ENCODE assay signal across 9 cellular contexts in the genomic region with DNA sequence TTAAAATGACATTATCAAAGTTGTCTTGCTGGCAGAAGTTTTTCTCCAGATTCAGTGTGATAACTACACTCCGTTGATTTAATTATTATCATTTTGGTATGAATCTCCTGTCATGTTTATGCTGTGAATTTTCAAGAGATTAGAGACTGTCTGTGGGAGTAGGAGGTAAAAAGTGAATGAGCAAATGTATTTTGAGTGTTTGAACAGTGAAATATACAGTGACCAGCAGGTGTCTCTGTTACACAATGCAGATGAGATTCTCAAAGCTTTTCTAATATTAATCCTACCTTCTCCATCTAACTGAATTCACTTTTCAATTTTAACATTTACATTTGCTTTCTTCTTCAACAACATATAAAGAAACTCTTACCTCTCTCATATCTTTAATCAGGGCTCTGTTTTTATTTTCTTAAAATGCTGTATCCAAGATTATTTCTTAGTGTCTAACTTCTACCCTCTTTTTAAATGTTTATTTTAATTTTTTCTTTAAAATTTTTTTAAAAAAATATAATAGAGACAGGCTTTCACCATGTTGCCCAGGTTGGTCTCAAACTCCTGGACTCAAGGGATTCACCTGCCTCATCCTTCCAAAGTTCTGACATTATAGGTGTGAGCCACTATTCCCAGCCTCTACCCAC. TPM values are rescaled to one million over a fixed set of nuclear protein-coding genes. Genes with fewer than 3 reads are reported as not detected.
DNase-seq lines count a peak whose midpoint lies in the region; ATAC-seq, FAIRE-seq and TF ChIP-seq lines count a peak whose summit lies in the region.
"Had no signal": no experiment of that assay in that cellular context is flagged by ENCODE, and none has a peak within 500 bp of the region (broad histone marks: within the 10 kb centered on the region; RNA-seq: fewer than 3 reads in every experiment).

No MANE protein-coding gene starts in this region.

- WGBS in testis, 2 donors, result 20 to 26% methylated on average over 1 of the region's 1 CpG

- no peak overlapping the region for H2AFZ ChIP-seq in KMS-11 (ENCODE audit: low read depth)

- H4K20me1 ChIP-seq in KMS-11 (ENCODE audit: insufficient read depth), result no peaks in the 10 kb centered on the region

- TF ChIP-seq CTCF in KMS-11 (conservative IDR thresholded peaks at IDR 0.05; ENCODE audit: low read depth, low read length) (peak; percentile 79), left ventricle myocardium inferior (IDR thresholded peaks at IDR 0.05; ENCODE audit: borderline replicate concordance) (peak; percentile 68), testis (IDR thresholded peaks at IDR 0.05) (peak; percentile 26 to 47 (median 26))

- H3K9me3 ChIP-seq in left ventricle myocardium inferior (replicated peaks), result peaks cover 5% of the 10 kb centered on the region
- no peaks in the 10 kb centered on the region for H3K9me3 ChIP-seq in testis

- ATAC-seq in HG02571 (IDR thresholded peaks at IDR 0.05; ENCODE audit: unreplicated experiment), result no peak

- H3K27ac ChIP-seq in KMS-11 (no peak overlapping the region), left ventricle myocardium inferior (replicated peaks) (no peak overlapping the region), testis (no peak overlapping the region)

- H3K36me3 ChIP-seq in KMS-11 (ENCODE audit: insufficient read depth), result no peaks in the 10 kb centered on the region
- H3K36me3 ChIP-seq in left ventricle myocardium inferior, result no peaks in the 10 kb centered on the region
- no peaks in the 10 kb centered on the region for H3K36me3 ChIP-seq in testis (ENCODE audit: low read depth, missing control alignments)
- H3K36me3 ChIP-seq: HAP-1 had no signal

- H3K4me1 ChIP-seq in KMS-11 (ENCODE audit: low read depth, poor library complexity, severe bottlenecking) (peaks cover 6% of the 10 kb centered on the region), left ventricle myocardium inferior (no peaks in the 10 kb centered on the region), testis (no peaks in the 10 kb centered on the region)

- peak; percentile 97 for FAIRE-seq in A204.1 (lab: Jason Lieb, UNC)
- peak; percentile 82 for FAIRE-seq in TTC549 (lab: Jason Lieb, UNC)

- no peaks in the 10 kb centered on the region for H3K79me2 ChIP-seq in KMS-11 (ENCODE audit: insufficient read depth, low read depth)

- no peak overlapping the region for H3K4me2 ChIP-seq in KMS-11

- TF ChIP-seq POLR2A in testis (IDR thresholded peaks at IDR 0.05), result no peak

- no peak overlapping the region for H3K4me3 ChIP-seq in KMS-11 (IDR thresholded peaks at IDR 0.05; ENCODE audit: insufficient read depth, low read depth, low read length)
- no peak overlapping the region for H3K4me3 ChIP-seq in left ventricle myocardium inferior
- H3K4me3 ChIP-seq in testis, result no peak overlapping the region
- H3K4me3 ChIP-seq: HAP-1 had no signal

- intact Hi-C loops in left ventricle myocardium inferior (cut with micrococcal nuclease) (loop anchor here (10.0 kb wide), 1 partner anchor 1191 kb away; no protein-coding TSS in a partner anchor), testis (cut with DNase I; ENCODE audit: low total_unique reads) (no loop called here)

- H3K9ac ChIP-seq in KMS-11, result no peak overlapping the region

- H3K27me3 ChIP-seq in KMS-11 (ENCODE audit: insufficient read depth, low read depth) (no peaks in the 10 kb centered on the region), left ventricle myocardium inferior (ENCODE audit: low read depth) (no peaks in the 10 kb centered on the region), testis (no peaks in the 10 kb centered on the region)

- DNase-seq in GM04504 (ENCODE audit: low read depth), result peak; percentile 3
- no peak for DNase-seq in left ventricle myocardium inferior
- DNase-seq in testis, result no peak
- DNase-seq in mesenteric fat pad (ENCODE audit: low spot score), result no peak

RNA-seq across cellular contexts. Expression of gene HSPA13, which starts 20.9 kb away (rescaled TPM):
- 14.6 TPM for total RNA-seq in left ventricle myocardium inferior
- 10 to 100 TPM; 28.1 to 29.2 TPM for total RNA-seq in testis
- 37.6 TPM for polyA plus RNA-seq in testis (ENCODE audit: insufficient read depth, low read depth, low replicate concordance)
- 24.0 TPM for total RNA-seq in mesenteric fat pad

Comparison
In these comparisons a context has a peak if more than half of its experiments do, and no peak if none do; other contexts are left out.
1. CTCF ChIP-seq: peak in every context shown above with its lines; median percentile 79 in KMS-11; 68 in left ventricle myocardium inferior; 26 in testis.